In the genomic region with DNA sequence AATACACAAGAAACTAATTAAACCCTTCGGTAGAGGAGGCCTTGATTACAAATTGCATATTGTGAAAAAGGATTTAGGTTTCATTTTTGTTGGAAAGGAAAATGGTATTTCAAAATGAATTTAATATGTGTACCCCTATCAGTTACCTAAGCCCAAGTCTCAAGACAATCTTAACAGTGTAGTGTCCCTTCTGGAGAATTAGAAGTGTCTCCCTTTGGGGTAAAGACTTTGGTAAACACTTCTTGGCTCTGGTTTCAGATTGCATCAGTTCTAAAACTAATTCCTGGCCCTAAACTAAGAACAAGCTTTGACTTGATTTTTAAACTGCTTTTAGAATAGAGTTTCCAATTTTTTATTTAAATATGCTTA, we compare ENCODE assay signal across 13 cellular contexts. TPM values are rescaled to one million over a fixed set of nuclear protein-coding genes. Genes with fewer than 3 reads are reported as not detected.
DNase-seq lines count a peak whose midpoint lies in the region; ATAC-seq and TF ChIP-seq lines count a peak whose summit lies in the region.
"Had no signal": no experiment of that assay in that cellular context is flagged by ENCODE, and none has a peak within 500 bp of the region (broad histone marks: within the 10 kb centered on the region; RNA-seq: fewer than 3 reads in every experiment).

No MANE protein-coding gene starts in this region.

- H3K27me3 ChIP-seq in heart right ventricle = no peaks in the 10 kb centered on the region
- no peaks in the 10 kb centered on the region for H3K27me3 ChIP-seq in esophagus squamous epithelium
- H3K27me3 ChIP-seq in vagina = no peaks in the 10 kb centered on the region
- H3K27me3 ChIP-seq in BE2C = no peaks in the 10 kb centered on the region

- no peaks in the 10 kb centered on the region for H3K9me3 ChIP-seq in heart right ventricle
- no peaks in the 10 kb centered on the region for H3K9me3 ChIP-seq in esophagus squamous epithelium
- H3K9me3 ChIP-seq in vagina = no peaks in the 10 kb centered on the region
- peaks cover 4% of the 10 kb centered on the region; the same call in 1 of the 2 replicates for H3K9me3 ChIP-seq in BE2C

- no peaks in the 10 kb centered on the region for H3K27me3 Mint-ChIP-seq in osteocyte (ENCODE audit: unreplicated experiment)
- H3K27me3 Mint-ChIP-seq: activated naive CD4-positive, alpha-beta T cell treated with anti-CD3 and anti-CD28 coated beads, Interleukin-2, amount 50 U/mL, for 24 hours had no signal

- DNase-seq in heart right ventricle = no peak
- no peak for DNase-seq in cardiac septum (ENCODE audit: low spot score)
- no peak for DNase-seq in esophagus squamous epithelium (lab: John Stamatoyannopoulos, UW)
- DNase-seq in osteocyte (ENCODE audit: extremely low spot score, unreplicated experiment) = no peak
- DNase-seq in vagina (ENCODE audit: extremely low spot score in 2 of 2) = no peak
- DNase-seq in BE2C = no peak
- DNase-seq: activated CD4-positive, alpha-beta T cell treated with anti-CD3 and anti-CD28 coated beads, Interleukin-2, amount 50 U/mL, for 4 hours; mucosa of descending colon; NCI-H1417 had no signal

- H3K36me3 ChIP-seq in heart right ventricle (no peaks in the 10 kb centered on the region), esophagus squamous epithelium (no peaks in the 10 kb centered on the region), vagina (no peaks in the 10 kb centered on the region), BE2C (no peaks in the 10 kb centered on the region)

- intact Hi-C loops in heart right ventricle (cut with DNase I) (loop anchor here in 5 of 10 donors (2.0 to 10.0 kb wide), 5 partner anchors 49 to 96 kb away; no protein-coding TSS in a partner anchor), cardiac septum (cut with DNase I) (loop anchor here (5.0 kb wide), 1 partner anchor 91 kb away; no protein-coding TSS in a partner anchor), esophagus squamous epithelium (cut with DNase I) (no loop called here), vagina (cut with DNase I) (loop anchor here (2.0 to 5.0 kb wide), 2 partner anchors 47 to 106 kb away; a partner anchor contains a TSS)

- H3K4me1 Mint-ChIP-seq in osteocyte (ENCODE audit: unreplicated experiment) = peaks cover 38% of the 10 kb centered on the region

- H3K4me1 ChIP-seq in heart right ventricle (peaks cover 3 to 61% (median 48%) of the 10 kb centered on the region in 9 donors), esophagus squamous epithelium (peaks cover 14 to 74% (median 34%) of the 10 kb centered on the region in 3 donors), vagina (peaks cover 48% of the 10 kb centered on the region), BE2C (peaks cover 18% of the 10 kb centered on the region)

- peak overlapping the region; percentile 42 for H3K27ac Mint-ChIP-seq in osteocyte (ENCODE audit: unreplicated experiment)
- H3K27ac Mint-ChIP-seq: activated naive CD4-positive, alpha-beta T cell treated with anti-CD3 and anti-CD28 coated beads, Interleukin-2, amount 50 U/mL, for 24 hours; T-helper 1 cell treated with Interleukin-12 subunit alpha and Interleukin-12 subunit beta and Interleukin-4 antibody, amounts not matched to agents 30 μg/mL and 1 μg/mL, for 36 hours had no signal

- peak overlapping the region; percentile 19 to 99 (median 94) for H3K27ac ChIP-seq in heart right ventricle
- peak overlapping the region; percentile 74 to 98 (median 97) for H3K27ac ChIP-seq in esophagus squamous epithelium
- peak overlapping the region; percentile 97 for H3K27ac ChIP-seq in vagina

- TF ChIP-seq CTCF in heart right ventricle (IDR thresholded peaks at IDR 0.05) = no peak
- no peak for TF ChIP-seq CTCF in esophagus squamous epithelium (IDR thresholded peaks at IDR 0.05)
- no peak for TF ChIP-seq CTCF in osteocyte (IDR thresholded peaks at IDR 0.05)
- no peak for TF ChIP-seq CTCF in vagina (IDR thresholded peaks at IDR 0.05)
- TF ChIP-seq CTCF in BE2C (IDR thresholded peaks at IDR 0.05; ENCODE audit: low read depth, low read length) = no peak

- H3K4me3 Mint-ChIP-seq in osteocyte (ENCODE audit: unreplicated experiment) = no peak overlapping the region
- H3K4me3 Mint-ChIP-seq: activated naive CD4-positive, alpha-beta T cell treated with anti-CD3 and anti-CD28 coated beads, Interleukin-2, amount 50 U/mL, for 24 hours; T-helper 1 cell treated with Interleukin-12 subunit alpha and Interleukin-12 subunit beta and Interleukin-4 antibody, amounts not matched to agents 30 μg/mL and 1 μg/mL, for 36 hours had no signal

- H3K4me3 ChIP-seq in heart right ventricle (peak overlapping the region in 1 of 10 donors; percentile 2), esophagus squamous epithelium (peak overlapping the region in 1 of 4 donors; percentile 9), vagina (peak overlapping the region in 1 of 2 donors; percentile 7), BE2C (ENCODE audit: low read depth, low read length) (no peak overlapping the region)
- H3K4me3 ChIP-seq: mucosa of descending colon had no signal

- peaks cover 2% of the 10 kb centered on the region for H3K36me3 Mint-ChIP-seq in osteocyte (ENCODE audit: unreplicated experiment)

- TF ChIP-seq POLR2A in esophagus squamous epithelium (IDR thresholded peaks at IDR 0.05) (no peak), vagina (IDR thresholded peaks at IDR 0.05) (no peak)

- ATAC-seq in heart right ventricle = no peak
- ATAC-seq in HG02852 (IDR thresholded peaks at IDR 0.05; ENCODE audit: unreplicated experiment) = no peak
- ATAC-seq in GM18867 (IDR thresholded peaks at IDR 0.05; ENCODE audit: unreplicated experiment) = no peak

- H3K9me3 Mint-ChIP-seq in osteocyte (ENCODE audit: unreplicated experiment) = no peaks in the 10 kb centered on the region
- H3K9me3 Mint-ChIP-seq: activated naive CD4-positive, alpha-beta T cell treated with anti-CD3 and anti-CD28 coated beads, Interleukin-2, amount 50 U/mL, for 24 hours had no signal

- 34 to 51% methylated on average over 1 of the region's 1 CpG for WGBS in heart right ventricle, 2 donors
- WGBS in esophagus squamous epithelium, 2 donors = 8 to 12% methylated on average over 1 of the region's 1 CpG

RNA-seq across cellular contexts. Expression of a gene that starts 3.3 kb away (rescaled TPM):
- total RNA-seq in heart right ventricle = 100 to 1,000 TPM; 104 to 389 (median 181) TPM
- polyA plus RNA-seq in heart right ventricle = 100 to 1,000 TPM; 146 to 203 TPM
- 191 TPM for total RNA-seq in cardiac septum
- 100 to 1,000 TPM in 2 of 4 donors, 10 to 100 TPM in 2; 43.7 to 169 (median 119) TPM for total RNA-seq in esophagus squamous epithelium
- total RNA-seq in osteocyte = 51.0 and 53.2 TPM in 2 replicates
- total RNA-seq in vagina = 263 TPM
- polyA plus RNA-seq in BE2C (2012; ENCODE audit: insufficient read depth, insufficient read length, low read depth) = 41.8 TPM
